22 cellular contexts compared by ENCODE assay signal in genomic region chr5:40700116-40700822, GRCh38. TPM values are rescaled to one million over a fixed set of nuclear protein-coding genes. Genes with fewer than 3 reads are reported as not detected.
DNase-seq lines count a peak whose midpoint lies in the region; ATAC-seq, FAIRE-seq and TF ChIP-seq lines count a peak whose summit lies in the region.
"Had no signal": no experiment of that assay in that cellular context is flagged by ENCODE, and none has a peak within 500 bp of the region (broad histone marks: within the 10 kb centered on the region; RNA-seq: fewer than 3 reads in every experiment).

No MANE protein-coding gene starts in this region.

- H3K9ac ChIP-seq in astrocyte (ENCODE audit: low read length): no peak overlapping the region
- H3K9ac ChIP-seq: GM23248 had no signal

- no peaks in the 10 kb centered on the region for H3K9me3 ChIP-seq in astrocyte (ENCODE audit: insufficient read depth, low read depth, low read length)
- peaks cover 29% of the 10 kb centered on the region for H3K9me3 ChIP-seq in mucosa of descending colon
- H3K9me3 ChIP-seq: A549 had no signal

- H3K4me3 Mint-ChIP-seq in activated T-cell treated with anti-CD3 and anti-CD28 coated beads, Interleukin-2, amount 50 U/mL, for 72 hours: no peak overlapping the region
- no peak overlapping the region for H3K4me3 Mint-ChIP-seq in activated T-cell treated with anti-CD3 and anti-CD28 coated beads, Interleukin-2, amount 50 U/mL, for 24 hours
- H3K4me3 Mint-ChIP-seq in astrocyte (ENCODE audit: unreplicated experiment): peak overlapping the region; percentile 36
- H3K4me3 Mint-ChIP-seq: CD4-positive, alpha-beta T cell; IgD-negative memory B cell had no signal

- no peak for TF ChIP-seq CTCF in astrocyte (IDR thresholded peaks at IDR 0.05; ENCODE audit: insufficient read depth, low read depth, low read length)
- TF ChIP-seq CTCF in mucosa of descending colon (IDR thresholded peaks at IDR 0.05): no peak

- H3K27me3 ChIP-seq in astrocyte (ENCODE audit: insufficient read depth, low read length): no peaks in the 10 kb centered on the region

- no peaks in the 10 kb centered on the region for H3K4me1 ChIP-seq in astrocyte (ENCODE audit: insufficient read depth, low read length)
- no peaks in the 10 kb centered on the region for H3K4me1 ChIP-seq in mucosa of descending colon (ENCODE audit: low read depth)

- H2AFZ ChIP-seq in astrocyte (ENCODE audit: low read depth, low read length): no peak overlapping the region
- H2AFZ ChIP-seq: GM23248 had no signal

- no peaks in the 10 kb centered on the region for H3K79me2 ChIP-seq in astrocyte (ENCODE audit: insufficient read depth, low read length)

- ATAC-seq in activated T-cell treated with anti-CD3 and anti-CD28 coated beads, Interleukin-2, amount 50 U/mL, for 72 hours (replicated peaks in 1 of 2): peak; percentile 36 to 39
- ATAC-seq in mucosa of descending colon: peak; percentile 88
- ATAC-seq: A549, HepG2 had no signal

- H3K4me2 ChIP-seq in astrocyte (ENCODE audit: low read length): no peak overlapping the region
- H3K4me2 ChIP-seq: A549 had no signal

- DNase-seq in activated T-cell treated with anti-CD3 and anti-CD28 coated beads, Interleukin-2, amount 50 U/mL, for 72 hours: no peak
- no peak for DNase-seq in activated T-cell treated with anti-CD3 and anti-CD28 coated beads, Interleukin-2, amount 50 U/mL, for 24 hours
- DNase-seq in astrocyte (ENCODE audit: low read depth) (no peak), mucosa of descending colon (no peak), EL (no peak), activated gamma-delta T cell treated with Interleukin-2 at 50 U/mL for 16 hours (no peak), NAMALWA (ENCODE audit: low spot score) (no peak)
- DNase-seq: AML-193; Caco-2; CD4-positive, alpha-beta T cell; GDM1; GM23248; HCEC 1CT had no signal

- no peak overlapping the region for H3K27ac ChIP-seq in astrocyte (ENCODE audit: low read depth, low read length)
- H3K27ac ChIP-seq: 22Rv1, A549, C4-2B, GM23248, HL-60 had no signal

- no peaks in the 10 kb centered on the region for H3K27me3 Mint-ChIP-seq in activated T-cell treated with anti-CD3 and anti-CD28 coated beads, Interleukin-2, amount 50 U/mL, for 72 hours (ENCODE audit: low read depth)
- no peaks in the 10 kb centered on the region for H3K27me3 Mint-ChIP-seq in activated T-cell treated with anti-CD3 and anti-CD28 coated beads, Interleukin-2, amount 50 U/mL, for 24 hours
- H3K27me3 Mint-ChIP-seq in astrocyte (ENCODE audit: low read depth, unreplicated experiment): no peaks in the 10 kb centered on the region
- H3K27me3 Mint-ChIP-seq: CD4-positive, alpha-beta T cell; IgD-negative memory B cell had no signal

- H3K36me3 ChIP-seq in astrocyte (ENCODE audit: insufficient read depth, low read length): no peaks in the 10 kb centered on the region
- H3K36me3 ChIP-seq in mucosa of descending colon (ENCODE audit: low read depth): no peaks in the 10 kb centered on the region

- H3K36me3 Mint-ChIP-seq in activated T-cell treated with anti-CD3 and anti-CD28 coated beads, Interleukin-2, amount 50 U/mL, for 72 hours (ENCODE audit: insufficient read depth in 2 of 2): peaks cover 45 to 55% of the 10 kb centered on the region in 2 donors
- peaks cover 86% of the 10 kb centered on the region for H3K36me3 Mint-ChIP-seq in activated T-cell treated with anti-CD3 and anti-CD28 coated beads, Interleukin-2, amount 50 U/mL, for 24 hours (ENCODE audit: low read depth)
- H3K36me3 Mint-ChIP-seq in astrocyte (ENCODE audit: low read depth, unreplicated experiment): peaks cover 23% of the 10 kb centered on the region

- FAIRE-seq in astrocyte (lab: Jason Lieb, UNC): no peak
- FAIRE-seq: A549, D721Med, GM12892, GM18507, HepG2 had no signal

- intact Hi-C loops in mucosa of descending colon (cut with DNase I, micrococcal nuclease): no loop called here

- H3K27ac Mint-ChIP-seq in activated T-cell treated with anti-CD3 and anti-CD28 coated beads, Interleukin-2, amount 50 U/mL, for 72 hours: no peak overlapping the region
- H3K27ac Mint-ChIP-seq in activated T-cell treated with anti-CD3 and anti-CD28 coated beads, Interleukin-2, amount 50 U/mL, for 24 hours: no peak overlapping the region
- no peak overlapping the region for H3K27ac Mint-ChIP-seq in astrocyte (ENCODE audit: unreplicated experiment)
- H3K27ac Mint-ChIP-seq: CD4-positive, alpha-beta T cell; IgD-negative memory B cell had no signal

- H3K4me3 ChIP-seq in astrocyte (ENCODE audit: insufficient read depth, low read depth, low read length) (no peak overlapping the region), mucosa of descending colon (no peak overlapping the region)
- H3K4me3 ChIP-seq: A549, GM23248 had no signal

- H3K4me1 Mint-ChIP-seq in activated T-cell treated with anti-CD3 and anti-CD28 coated beads, Interleukin-2, amount 50 U/mL, for 72 hours (ENCODE audit: low read depth): peaks cover 6% of the 10 kb centered on the region
- H3K4me1 Mint-ChIP-seq in activated T-cell treated with anti-CD3 and anti-CD28 coated beads, Interleukin-2, amount 50 U/mL, for 24 hours (ENCODE audit: low read depth): peaks cover 4% of the 10 kb centered on the region
- no peaks in the 10 kb centered on the region for H3K4me1 Mint-ChIP-seq in astrocyte (ENCODE audit: low read depth, unreplicated experiment)
- H3K4me1 Mint-ChIP-seq: IgD-negative memory B cell had no signal

- peaks cover 26 to 29% of the 10 kb centered on the region in 2 donors for H3K9me3 Mint-ChIP-seq in activated T-cell treated with anti-CD3 and anti-CD28 coated beads, Interleukin-2, amount 50 U/mL, for 72 hours
- peaks cover 44% of the 10 kb centered on the region for H3K9me3 Mint-ChIP-seq in activated T-cell treated with anti-CD3 and anti-CD28 coated beads, Interleukin-2, amount 50 U/mL, for 24 hours
- peaks cover 15% of the 10 kb centered on the region for H3K9me3 Mint-ChIP-seq in astrocyte (ENCODE audit: unreplicated experiment)

- H4K20me1 ChIP-seq in astrocyte (ENCODE audit: insufficient read depth, low read length): no peaks in the 10 kb centered on the region

RNA-seq across cellular contexts. Expression of gene PTGER4, which starts 20.6 kb away (rescaled TPM):
- 10 to 100 TPM; 42.3 to 59.5 TPM for total RNA-seq in activated T-cell treated with anti-CD3 and anti-CD28 coated beads, Interleukin-2, amount 50 U/mL, for 72 hours
- total RNA-seq in astrocyte: 4.8 and 8.6 TPM in 2 replicates
- total RNA-seq in mucosa of descending colon: 10 to 100 TPM; 38.5 to 58.4 (median 50.8) TPM
- total RNA-seq: GM23248 had no signal

RNA-seq across cellular contexts. Expression of gene TTC33, which starts 55.5 kb away (rescaled TPM):
- total RNA-seq in activated T-cell treated with anti-CD3 and anti-CD28 coated beads, Interleukin-2, amount 50 U/mL, for 72 hours: 10 to 100 TPM; 29.4 to 33.5 TPM
- total RNA-seq in astrocyte: 12.0 and 13.3 TPM in 2 replicates
- total RNA-seq in mucosa of descending colon: 10 to 100 TPM; 15.1 to 22.6 (median 17.2) TPM
